1 cellular context compared by ENCODE assay signal in genomic region chr9:94506370-94506769, GRCh38. TPM values are rescaled to one million over a fixed set of nuclear protein-coding genes. Genes with fewer than 3 reads are reported as not detected.
"Had no signal": no experiment of that assay in that cellular context is flagged by ENCODE, and none has a peak within 500 bp of the region (broad histone marks: within the 10 kb centered on the region; RNA-seq: fewer than 3 reads in every experiment).

No MANE protein-coding gene starts in this region.

RNA-seq across cellular contexts. Expression of gene PCAT7, which starts 48.5 kb away (rescaled TPM):
- total RNA-seq: GM12878 had no signal
